25 cellular contexts compared by ENCODE assay signal in the genomic region with DNA sequence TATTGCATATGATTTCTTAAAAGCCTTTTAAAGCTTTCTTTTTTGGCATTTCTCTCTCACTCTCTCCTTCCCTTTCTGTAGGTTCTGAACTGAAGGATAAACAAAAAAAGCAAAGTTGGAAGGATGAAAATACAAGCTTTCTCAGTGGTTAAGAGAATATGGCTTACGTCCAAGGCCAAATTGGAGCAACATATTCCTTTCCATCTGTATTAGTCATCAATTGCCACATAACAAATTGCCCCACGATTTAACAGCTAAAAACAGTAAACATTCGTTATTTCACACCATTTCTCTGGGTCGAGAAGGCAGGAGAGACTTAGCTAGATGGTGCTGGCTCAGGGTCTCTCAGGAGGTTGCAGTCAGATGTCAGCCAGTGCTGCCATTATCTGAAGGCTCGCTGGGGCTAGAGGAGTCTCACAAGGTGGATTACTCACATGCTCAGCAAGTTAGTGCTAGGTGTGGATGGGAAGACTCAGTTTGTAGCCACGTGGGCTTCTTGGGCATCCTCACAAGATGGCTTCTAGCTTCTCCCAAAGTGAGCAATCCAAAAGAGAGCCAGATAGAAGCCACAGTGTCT. TPM values are rescaled to one million over a fixed set of nuclear protein-coding genes. Genes with fewer than 3 reads are reported as not detected.
DNase-seq lines count a peak whose midpoint lies in the region; ATAC-seq and TF ChIP-seq lines count a peak whose summit lies in the region.
"Had no signal": no experiment of that assay in that cellular context is flagged by ENCODE, and none has a peak within 500 bp of the region (broad histone marks: within the 10 kb centered on the region; RNA-seq: fewer than 3 reads in every experiment).

No MANE protein-coding gene starts in this region.

- peaks cover 2% of the 10 kb centered on the region for H3K36me3 Mint-ChIP-seq in activated CD4-positive, alpha-beta T cell treated with anti-CD3 and anti-CD28 coated beads for 36 hours (ENCODE audit: low read depth)

- no peak for ATAC-seq in IMR-90 (ENCODE audit: low read depth)
- ATAC-seq in activated CD4-positive, alpha-beta T cell treated with anti-CD3 and anti-CD28 coated beads for 36 hours, result no peak
- ATAC-seq: A549, GM23338, sciatic nerve had no signal

- H3K79me2 ChIP-seq in mammary epithelial cell (ENCODE audit: insufficient read depth, low read length), result no peaks in the 10 kb centered on the region

- no peak overlapping the region for H2AK5ac ChIP-seq in IMR-90 (ENCODE audit: low read depth, low read length)

- in situ Hi-C loops in IMR-90 (cut with MboI; ENCODE audit: low sequenced_read_pairs), result loop anchor here (10.0 kb wide), 1 partner anchor 177 kb away; no protein-coding TSS in a partner anchor
- in situ Hi-C loops in mammary epithelial cell (cut with MboI; ENCODE audit: low sequenced_read_pairs in 2 of 2), result no loop called here

- DNase-seq in AG09319 (ENCODE audit: extremely low read depth, low read depth) (peak; percentile 28), IMR-90 (peak; percentile 41), mammary epithelial cell (peak; percentile 21), fibroblast of the conjunctiva (ENCODE audit: low read depth) (peak; percentile 45), left ventricle myocardium inferior (no peak)
- no peak for DNase-seq in activated CD4-positive, alpha-beta T cell treated with anti-CD3 and anti-CD28 coated beads for 36 hours
- DNase-seq in activated T-cell treated with anti-CD3 and anti-CD28 coated beads, Interleukin-2, amount 50 U/mL, for 48 hours, result no peak
- DNase-seq in stimulated activated CD4-positive, alpha-beta T cell treated with anti-CD3 and anti-CD28 coated beads, Interleukin-1b, Interleukin-23, amount 100 ng/mL, for 48 hours, result no peak
- DNase-seq: activated CD8-positive, alpha-beta memory T cell treated with anti-CD3 and anti-CD28 coated beads, Interleukin-2, amount 50 U/mL, for 48 hours; activated naive CD4-positive, alpha-beta T cell; Caco-2; cerebellar nuclear complex; DND-41; effector CD4-positive, alpha-beta T cell; head of caudate nucleus; MM.1S; NCI-H1694 treated with DMSO at 0.1 percent for 48 hours; NCI-H526 treated with DMSO at 0.1 percent for 48 hours; nephron progenitor cell; WERI-Rb-1 had no signal

- peaks cover 4% of the 10 kb centered on the region for H3K4me1 Mint-ChIP-seq in activated CD4-positive, alpha-beta T cell treated with anti-CD3 and anti-CD28 coated beads for 36 hours

- no peaks in the 10 kb centered on the region; the same call in 1 of the 2 replicates for H3K27me3 ChIP-seq in IMR-90 (ENCODE audit: control insufficient read depth, insufficient read depth, low read length)
- peaks cover 28% of the 10 kb centered on the region for H3K27me3 ChIP-seq in mammary epithelial cell (ENCODE audit: insufficient read depth, low read length)
- H3K27me3 ChIP-seq in left ventricle myocardium inferior (ENCODE audit: low read depth), result peaks cover 76% of the 10 kb centered on the region

- TF ChIP-seq POLR2A in IMR-90 (IDR thresholded peaks at IDR 0.05; ENCODE audit: low read depth, low read length), result no peak

- TF ChIP-seq CTCF in AG09319 (IDR thresholded peaks at IDR 0.05; ENCODE audit: low read depth, low read length), result no peak
- no peak for TF ChIP-seq CTCF in IMR-90 (conservative IDR thresholded peaks at IDR 0.05; ENCODE audit: low read depth, low read length)
- TF ChIP-seq CTCF in mammary epithelial cell (conservative IDR thresholded peaks at IDR 0.05 in 1 of 2, IDR thresholded peaks at IDR 0.05 in 1 of 2; ENCODE audit: extremely low read depth in 1 of 2, insufficient read depth in 1 of 2, low read depth in 1 of 2, low read length in 2 of 2), result no peak
- TF ChIP-seq CTCF in left ventricle myocardium inferior (IDR thresholded peaks at IDR 0.05; ENCODE audit: borderline replicate concordance), result no peak

- no peak overlapping the region for H3K4me2 ChIP-seq in IMR-90 (ENCODE audit: low read depth, low read length)
- H3K4me2 ChIP-seq in mammary epithelial cell (ENCODE audit: insufficient read depth, low read depth, low read length), result no peak overlapping the region
- H3K4me2 ChIP-seq: A549 had no signal

- H4K8ac ChIP-seq in IMR-90 (ENCODE audit: low read depth in 2 of 2, low read length in 2 of 2), result no peak overlapping the region

- no peak overlapping the region for H3K18ac ChIP-seq in IMR-90 (ENCODE audit: low read depth, low read length)

- H3K4me3 ChIP-seq in IMR-90 (ENCODE audit: insufficient read depth, low read depth, low read length) (no peak overlapping the region), mammary epithelial cell (replicated peaks in 1 of 3; ENCODE audit: insufficient read depth in 1 of 3, low read depth in 2 of 3, low read length in 3 of 3) (no peak overlapping the region), left ventricle myocardium inferior (no peak overlapping the region)
- H3K4me3 ChIP-seq: A549, GM23338 had no signal

- dilution Hi-C loops in IMR-90 (cut with HindIII; ENCODE audit: low sequenced_read_pairs, unreplicated experiment) (no loop called here), mammary epithelial cell (cut with HindIII; ENCODE audit: low sequenced_read_pairs) (no loop called here)

- 0 out of 2 replicates have a peak overlapping the region, but pooled peaks have one; percentile 3 for H2BK20ac ChIP-seq in IMR-90 (ENCODE audit: low read depth, low read length)

- H3K9me1 ChIP-seq in IMR-90 (ENCODE audit: insufficient read depth, low read length), result peaks cover 11% of the 10 kb centered on the region

- CTCF ChIA-PET in IMR-90 (lab: Yijun Ruan, JAX), result interaction anchor here (0.8 kb wide), 1 partner anchor 181 kb away, joined by 4 read pairs; no protein-coding TSS in a partner anchor
- CTCF ChIA-PET in mammary epithelial cell (lab: Charles Lee; ENCODE audit: low non-redundant PET), result no interaction called here
- CTCF ChIA-PET in activated CD4-positive, alpha-beta T cell treated with anti-CD3 and anti-CD28 coated beads for 36 hours (lab: Charles Lee), result interaction anchor here (0.7 to 2.3 kb wide), 3 partner anchors 12 to 212 kb away, joined by 3 to 8 read pairs (median 5); no protein-coding TSS in a partner anchor

- H3K9ac ChIP-seq in IMR-90 (ENCODE audit: low read depth, low read length), result no peak overlapping the region
- no peak overlapping the region for H3K9ac ChIP-seq in mammary epithelial cell (ENCODE audit: insufficient read depth, low read length)

- no peak overlapping the region for H3K14ac ChIP-seq in IMR-90 (replicated peaks; ENCODE audit: low read depth, low read length)

- no peak overlapping the region for H3K56ac ChIP-seq in IMR-90 (ENCODE audit: extremely low read depth, insufficient read depth, low read length)

- H3K27ac ChIP-seq in IMR-90 (ENCODE audit: insufficient read depth, low read length) (peak overlapping the region; percentile 44; the same call in 1 of the 2 replicates), mammary epithelial cell (ENCODE audit: insufficient read depth, low read depth, low read length) (no peak overlapping the region), left ventricle myocardium inferior (replicated peaks) (no peak overlapping the region)
- H3K27ac ChIP-seq: A549, RWPE1, WERI-Rb-1 had no signal

- no peaks in the 10 kb centered on the region for H3K36me3 ChIP-seq in IMR-90 (ENCODE audit: control insufficient read depth, insufficient read depth, low read length)
- no peaks in the 10 kb centered on the region for H3K36me3 ChIP-seq in mammary epithelial cell (ENCODE audit: insufficient read depth, low read length)
- H3K36me3 ChIP-seq in left ventricle myocardium inferior, result no peaks in the 10 kb centered on the region
- H3K36me3 ChIP-seq: WERI-Rb-1 had no signal

- WGBS in IMR-90 (ENCODE audit: extremely low coverage in 2 of 2, insufficient read length in 1 of 2), 2 experiments, result 46% methylated on average over 3 of the region's 6 CpGs; no CpG with 5 or more reads in 1 of the 2 experiments
- WGBS in mammary epithelial cell (ENCODE audit: low coverage, missing lambda C conversion rate), result 67% methylated on average over 6 of the region's 6 CpGs

- no peak overlapping the region for H2BK5ac ChIP-seq in IMR-90 (ENCODE audit: low read depth, low read length, poor library complexity, severe bottlenecking)

- peaks cover 3% of the 10 kb centered on the region; the same call in 1 of the 2 replicates for H4K20me1 ChIP-seq in IMR-90 (ENCODE audit: insufficient read depth, low read length)
- H4K20me1 ChIP-seq in mammary epithelial cell (ENCODE audit: insufficient read depth, low read length), result no peaks in the 10 kb centered on the region

- H3K23ac ChIP-seq in IMR-90 (ENCODE audit: low read depth, low read length), result no peak overlapping the region

- H2AK9ac ChIP-seq in IMR-90 (replicated peaks; ENCODE audit: low read depth, low read length, poor library complexity), result no peak overlapping the region

- H3K9me3 ChIP-seq in IMR-90 (ENCODE audit: control insufficient read depth, insufficient read depth, low read length) (peaks cover 3% of the 10 kb centered on the region; the same call in 1 of the 2 replicates), mammary epithelial cell (replicated peaks; ENCODE audit: insufficient read depth, low read length) (peaks cover 3% of the 10 kb centered on the region), left ventricle myocardium inferior (replicated peaks) (peaks cover 10% of the 10 kb centered on the region)
- H3K9me3 ChIP-seq: Caco-2 had no signal

- H3K79me1 ChIP-seq in IMR-90 (ENCODE audit: low read depth in 1 of 2, low read length in 2 of 2), result 0 out of 4 replicates have a peak, but pooled peaks cover 0 to 7% of the 10 kb centered on the region in 2 experiments

- H3K4me1 ChIP-seq in IMR-90 (ENCODE audit: control insufficient read depth, insufficient read depth, low read length), result peaks cover 13% of the 10 kb centered on the region
- peaks cover 20% of the 10 kb centered on the region for H3K4me1 ChIP-seq in mammary epithelial cell (ENCODE audit: insufficient read depth, low read length)
- H3K4me1 ChIP-seq in left ventricle myocardium inferior, result peaks cover 22% of the 10 kb centered on the region
- H3K4me1 ChIP-seq: Caco-2 had no signal

- no peak overlapping the region for H3K27ac Mint-ChIP-seq in activated CD4-positive, alpha-beta T cell treated with anti-CD3 and anti-CD28 coated beads for 36 hours
- H3K27ac Mint-ChIP-seq: GM23338, nephron progenitor cell had no signal

- H3K9me3 Mint-ChIP-seq in activated CD4-positive, alpha-beta T cell treated with anti-CD3 and anti-CD28 coated beads for 36 hours (ENCODE audit: low read depth), result no peaks in the 10 kb centered on the region
- H3K9me3 Mint-ChIP-seq: GM23338, nephron progenitor cell had no signal

- H3K4me3 Mint-ChIP-seq in activated CD4-positive, alpha-beta T cell treated with anti-CD3 and anti-CD28 coated beads for 36 hours, result no peak overlapping the region
- H3K4me3 Mint-ChIP-seq: GM23338 had no signal

- H4K91ac ChIP-seq in IMR-90 (ENCODE audit: insufficient read depth, low read depth, low read length), result no peak overlapping the region

- H4K5ac ChIP-seq in IMR-90 (ENCODE audit: low read depth, low read length), result no peak overlapping the region

- POLR2A ChIA-PET in IMR-90 (lab: Charles Lee; ENCODE audit: unreplicated experiment), result no interaction called here
- POLR2A ChIA-PET in activated CD4-positive, alpha-beta T cell treated with anti-CD3 and anti-CD28 coated beads for 36 hours (lab: Charles Lee), result no interaction called here

- no peak overlapping the region for H2BK15ac ChIP-seq in IMR-90 (ENCODE audit: low read depth, low read length)

- H2AFZ ChIP-seq in IMR-90 (replicated peaks; ENCODE audit: low read length, poor library complexity) (no peak overlapping the region), mammary epithelial cell (ENCODE audit: low read depth, low read length) (no peak overlapping the region)

- no peak for TF ChIP-seq RAD21 in IMR-90 (IDR thresholded peaks at IDR 0.05; ENCODE audit: low read length)

- H3K27me3 Mint-ChIP-seq in activated CD4-positive, alpha-beta T cell treated with anti-CD3 and anti-CD28 coated beads for 36 hours, result peaks cover 47% of the 10 kb centered on the region

- H2BK120ac ChIP-seq in IMR-90 (ENCODE audit: low read depth, low read length), result peak overlapping the region; percentile 12; the same call in 1 of the 2 replicates

- no TSS peak for BruUV-seq in IMR-90 (replicated peaks; lab: Mats Ljungman, UMichigan)
- BruUV-seq in mammary epithelial cell (replicated peaks; lab: Mats Ljungman, UMichigan), result no TSS peak

- H3K4ac ChIP-seq in IMR-90 (ENCODE audit: low read depth, low read length), result no peak overlapping the region

- intact Hi-C loops in IMR-90 (cut with micrococcal nuclease) (loop anchor here (5.0 kb wide), 1 partner anchor 290 kb away; no protein-coding TSS in a partner anchor), mammary epithelial cell (cut with micrococcal nuclease) (loop anchor here (5.0 to 10.0 kb wide), 2 partner anchors 73 to 100 kb away; no protein-coding TSS in a partner anchor), left ventricle myocardium inferior (cut with micrococcal nuclease) (no loop called here)
- intact Hi-C loops in activated CD4-positive, alpha-beta T cell treated with anti-CD3 and anti-CD28 coated beads for 36 hours (cut with DNase I, micrococcal nuclease), result loop anchor here in 1 of 2 experiments (5.0 kb wide), 1 partner anchor 1035 kb away; no protein-coding TSS in a partner anchor

RNA-seq across cellular contexts. Expression of a gene that starts 2.0 kb away (rescaled TPM):
- total RNA-seq in IMR-90 (2012; rRNA removed) (2.2 and 2.3 TPM in 2 replicates), mammary epithelial cell (1 to 10 TPM in 1 of 2 donors, under 1 TPM in 1; 0.66 to 8.7 TPM), left ventricle myocardium inferior (0.74 TPM)
- polyA plus RNA-seq in IMR-90 (2012; rRNA removed) (3.5 and 4.8 TPM in 2 replicates), mammary epithelial cell (0.03 TPM)
- polyA plus RNA-seq in IMR-90 (2012; cell fraction: cytosol; rRNA removed), result 2.1 and 6.8 TPM in 2 replicates
- polyA plus RNA-seq in IMR-90 (2012; cell fraction: nucleus; rRNA removed; ENCODE audit: low replicate concordance), result 3.8 and 5.3 TPM in 2 replicates
- polyA minus RNA-seq in mammary epithelial cell, result not detected
- total RNA-seq in activated CD4-positive, alpha-beta T cell treated with anti-CD3 and anti-CD28 coated beads for 36 hours, result not detected
- total RNA-seq: mononuclear cell had no signal

Comparison
In these comparisons a context has a peak if more than half of its experiments do, and no peak if none do; other contexts are left out.
1. DNase-seq: peak in AG09319 (single experiment), IMR-90 (single experiment), mammary epithelial cell (single experiment) and fibroblast of the conjunctiva (single experiment); none in activated CD4-positive, alpha-beta T cell treated with anti-CD3 and anti-CD28 coated beads for 36 hours (single experiment), activated T-cell treated with anti-CD3 and anti-CD28 coated beads, Interleukin-2, amount 50 U/mL, for 48 hours (0 of 2), stimulated activated CD4-positive, alpha-beta T cell treated with anti-CD3 and anti-CD28 coated beads, Interleukin-1b, Interleukin-23, amount 100 ng/mL, for 48 hours (single experiment) and left ventricle myocardium inferior (single experiment).